15 cellular contexts compared by ENCODE assay signal in the genomic region with DNA sequence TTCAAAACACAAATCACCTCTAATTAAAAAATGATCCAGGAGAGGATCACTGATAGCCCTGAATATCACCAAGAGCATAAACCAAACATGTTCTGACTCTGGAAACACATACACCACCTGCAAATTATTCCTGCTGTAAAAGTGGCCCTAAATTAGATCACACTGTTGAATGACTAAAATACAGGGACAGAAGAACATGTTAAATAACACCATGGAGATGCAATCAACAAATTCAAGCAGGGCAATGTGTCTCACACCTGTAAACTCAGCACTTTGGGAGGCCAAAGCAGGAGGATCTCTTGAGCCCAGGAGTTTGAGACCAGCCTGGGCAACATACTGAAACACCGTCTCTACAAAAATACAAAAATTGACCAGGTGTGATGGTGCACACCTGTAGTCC. TPM values are rescaled to one million over a fixed set of nuclear protein-coding genes. Genes with fewer than 3 reads are reported as not detected.
DNase-seq lines count a peak whose midpoint lies in the region; TF ChIP-seq lines count a peak whose summit lies in the region.
"Had no signal": no experiment of that assay in that cellular context is flagged by ENCODE, and none has a peak within 500 bp of the region (broad histone marks: within the 10 kb centered on the region; RNA-seq: fewer than 3 reads in every experiment).

No MANE protein-coding gene starts in this region.

- peaks cover 17% of the 10 kb centered on the region for H3K4me1 ChIP-seq in Caco-2
- H3K4me1 ChIP-seq: A549 had no signal

- H3K36me3 Mint-ChIP-seq in Caco-2 (ENCODE audit: insufficient read depth, unreplicated experiment): peaks cover 14% of the 10 kb centered on the region
- H3K36me3 Mint-ChIP-seq in endothelial cell (ENCODE audit: low read depth, unreplicated experiment): peaks cover 16% of the 10 kb centered on the region

- peak overlapping the region; percentile 65; the same call in 1 of the 2 replicates for H3K27ac ChIP-seq in 22Rv1
- H3K27ac ChIP-seq: A549; BLaER1 treated with 17β-estradiol and CSF1 and Interleukin-3, amounts not matched to agents 10 nM and 100 nM; C4-2B had no signal

- no peaks in the 10 kb centered on the region for H3K27me3 ChIP-seq in Caco-2 (replicated peaks; ENCODE audit: control insufficient read depth, insufficient read depth, low read length)
- H3K27me3 ChIP-seq: BLaER1 treated with 17β-estradiol and CSF1 and Interleukin-3, amounts not matched to agents 10 nM and 100 nM had no signal

- CTCF ChIA-PET in Caco-2 (lab: Charles Lee): no interaction called here

- H3K27me3 Mint-ChIP-seq in Caco-2 (ENCODE audit: insufficient read depth, unreplicated experiment) (no peaks in the 10 kb centered on the region), endothelial cell (ENCODE audit: unreplicated experiment) (peaks cover 2% of the 10 kb centered on the region)
- H3K27me3 Mint-ChIP-seq: B cell; CD4-positive, alpha-beta T cell had no signal

- no peak overlapping the region for H3K4me3 Mint-ChIP-seq in Caco-2 (ENCODE audit: unreplicated experiment)
- H3K4me3 Mint-ChIP-seq in endothelial cell (ENCODE audit: unreplicated experiment): peak overlapping the region; percentile 14
- H3K4me3 Mint-ChIP-seq: B cell; CD4-positive, alpha-beta T cell; CD8-positive, alpha-beta T cell had no signal

- DNase-seq in Caco-2 (no peak), endothelial cell (ENCODE audit: low spot score) (no peak), DMS 273 treated with DMSO at 0.1 percent for 48 hours (lab: John Stamatoyannopoulos, UW) (no peak), SHP77 treated with DMSO at 0.1 percent for 48 hours (lab: John Stamatoyannopoulos, UW) (no peak)
- no peak for DNase-seq in activated CD4-positive, alpha-beta T cell treated with anti-CD3 and anti-CD28 coated beads, Interleukin-2, amount 50 U/mL, for 4 hours
- DNase-seq: AML-193; CD4-positive, alpha-beta T cell; CD8-positive, alpha-beta T cell; DMS79 treated with DMSO at 0.1 percent for 48 hours; GF-D8 had no signal

- no peak overlapping the region for H3K4me3 ChIP-seq in Caco-2 (ENCODE audit: low read depth, low read length)
- H3K4me3 ChIP-seq: A549; BLaER1 treated with 17β-estradiol and CSF1 and Interleukin-3, amounts not matched to agents 10 nM and 100 nM had no signal

- intact Hi-C loops in Caco-2 (cut with micrococcal nuclease; ENCODE audit: unreplicated experiment): no loop called here

- H3K9me3 ChIP-seq in Caco-2: no peaks in the 10 kb centered on the region

- POLR2A ChIA-PET in Caco-2 (lab: Charles Lee): no interaction called here

- H3K4me1 Mint-ChIP-seq in Caco-2 (ENCODE audit: low read depth, unreplicated experiment): peaks cover 4% of the 10 kb centered on the region
- H3K4me1 Mint-ChIP-seq in endothelial cell (ENCODE audit: unreplicated experiment): no peaks in the 10 kb centered on the region
- H3K4me1 Mint-ChIP-seq: B cell had no signal

- TF ChIP-seq CTCF in 22Rv1 (IDR thresholded peaks at IDR 0.05) (no peak), Caco-2 (IDR thresholded peaks at IDR 0.05; ENCODE audit: insufficient read depth in 1 of 2, low read depth in 1 of 2, low read length in 1 of 2, severe bottlenecking in 1 of 2, unreplicated experiment in 1 of 2) (no peak), endothelial cell (IDR thresholded peaks at IDR 0.05; ENCODE audit: unreplicated experiment) (no peak)

- H3K27ac Mint-ChIP-seq in Caco-2 (ENCODE audit: unreplicated experiment): peak overlapping the region; percentile 28
- no peak overlapping the region for H3K27ac Mint-ChIP-seq in endothelial cell (ENCODE audit: unreplicated experiment)
- H3K27ac Mint-ChIP-seq: B cell; CD4-positive, alpha-beta T cell; CD8-positive, alpha-beta T cell had no signal

- H3K9me3 Mint-ChIP-seq in Caco-2 (ENCODE audit: unreplicated experiment): peaks cover 24% of the 10 kb centered on the region
- H3K9me3 Mint-ChIP-seq in endothelial cell (ENCODE audit: unreplicated experiment): no peaks in the 10 kb centered on the region

- no TSS peak for BruUV-seq in Caco-2 (replicated peaks; lab: Mats Ljungman, UMichigan)

- no peaks in the 10 kb centered on the region for H3K36me3 ChIP-seq in Caco-2 (ENCODE audit: control insufficient read depth, insufficient read depth, low read length)

RNA-seq across cellular contexts. Expression of gene SPOUT1, which starts 18.2 kb away (rescaled TPM):
- total RNA-seq in Caco-2 (2022): 76.2 and 88.0 TPM in 2 replicates
- 62.1 TPM for total RNA-seq in endothelial cell (ENCODE audit: unreplicated experiment)

RNA-seq across cellular contexts. Expression of gene ENDOG, which starts 29.5 kb away (rescaled TPM):
- total RNA-seq in Caco-2 (2022): 25.9 and 30.0 TPM in 2 replicates
- 8.1 TPM for total RNA-seq in endothelial cell (ENCODE audit: unreplicated experiment)

RNA-seq across cellular contexts. Expression of gene KYAT1, which starts 33.9 kb away (rescaled TPM):
- total RNA-seq in Caco-2 (2022): 6.9 and 7.8 TPM in 2 replicates
- total RNA-seq in endothelial cell (ENCODE audit: unreplicated experiment): 3.3 TPM

RNA-seq across cellular contexts. Expression of gene LRRC8A, which starts 34.1 kb away (rescaled TPM):
- total RNA-seq in Caco-2 (2022): 21.9 and 22.4 TPM in 2 replicates
- 54.3 TPM for total RNA-seq in endothelial cell (ENCODE audit: unreplicated experiment)
